Comparison of ENCODE assay signal across 1 cellular context in genomic region chr16:11577290-11577660, GRCh38.
TF ChIP-seq lines count a peak whose summit lies in the region.

No MANE protein-coding gene starts in this region.

TF ChIP-seq in GM12878, 131 proteins besides CTCF, POLR2A, EP300 and RAD21:
- 0 out of 2 replicates have a peak, but pooled peaks have one; percentile 0 for TF ChIP-seq CREM (IDR thresholded peaks at IDR 0.05; ENCODE audit: low read depth)
TF ChIP-seq in GM12878: peak in this region for 1; not testable (repeated sequence) for 130.
